10 cellular contexts compared by ENCODE assay signal in the genomic region with DNA sequence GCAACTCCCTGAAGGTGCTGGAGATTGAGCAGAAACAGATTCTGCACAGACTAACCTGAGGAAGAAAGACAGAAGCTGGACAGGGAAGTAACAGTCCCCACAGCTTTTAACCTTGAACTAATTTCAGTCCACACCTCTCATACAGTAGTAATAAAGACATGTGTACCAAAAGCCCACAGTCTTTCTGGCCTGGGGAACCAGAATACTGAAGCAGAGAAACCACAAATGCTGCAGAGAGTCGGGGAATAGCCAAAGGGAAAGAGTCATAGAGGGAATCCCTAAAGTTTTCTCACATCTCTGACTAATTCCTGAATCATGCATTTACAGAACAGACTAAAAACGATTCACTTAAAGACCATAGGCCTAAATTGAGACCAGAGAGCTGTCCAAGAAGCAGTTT.
DNase-seq lines count a peak whose midpoint lies in the region; ATAC-seq, FAIRE-seq and TF ChIP-seq lines count a peak whose summit lies in the region.
"Had no signal": no experiment of that assay in that cellular context is flagged by ENCODE, and none has a peak within 500 bp of the region (broad histone marks: within the 10 kb centered on the region; RNA-seq: fewer than 3 reads in every experiment).

No MANE protein-coding gene starts in this region.

- no peak overlapping the region for H2AFZ ChIP-seq in smooth muscle cell (ENCODE audit: low read depth)

- POLR2A ChIA-PET in WTC11 (lab: Charles Lee), result no interaction called here

- peaks cover 21% of the 10 kb centered on the region for H3K27me3 Mint-ChIP-seq in stimulated activated naive CD8-positive, alpha-beta T cell treated with anti-CD3 and anti-CD28 coated beads, Interleukin-15, amount 100 ng/mL, for 72 hours
- H3K27me3 Mint-ChIP-seq in WTC11 (ENCODE audit: low read depth) (no peaks in the 10 kb centered on the region), CD14-positive monocyte (ENCODE audit: low read depth in 3 of 3) (peaks cover 0 to 1% (median 0%) of the 10 kb centered on the region in 3 donors)

- TF ChIP-seq CTCF in bronchial epithelial cell (IDR thresholded peaks at IDR 0.05; ENCODE audit: insufficient read depth, low read length, severe bottlenecking), result no peak
- TF ChIP-seq CTCF in smooth muscle cell (IDR thresholded peaks at IDR 0.05; ENCODE audit: borderline replicate concordance, insufficient read depth, poor library complexity, severe bottlenecking), result no peak
- TF ChIP-seq CTCF in WTC11 (IDR thresholded peaks at IDR 0.05), result no peak
- no peak for TF ChIP-seq CTCF in CD14-positive monocyte (IDR thresholded peaks at IDR 0.05)

- peak overlapping the region; percentile 71 for H3K27ac ChIP-seq in smooth muscle cell (ENCODE audit: low read depth)
- H3K27ac ChIP-seq: ovary had no signal

- 3% methylated on average over 2 of the region's 2 CpGs for WGBS in smooth muscle cell (ENCODE audit: low lambda C conversion rate)

- H3K27me3 ChIP-seq in bronchial epithelial cell (ENCODE audit: control insufficient read depth, insufficient read depth, low read length), result no peaks in the 10 kb centered on the region
- H3K27me3 ChIP-seq in smooth muscle cell (ENCODE audit: low read depth), result no peaks in the 10 kb centered on the region
- H3K27me3 ChIP-seq: ovary had no signal

- no peaks in the 10 kb centered on the region for H3K79me2 ChIP-seq in smooth muscle cell (ENCODE audit: low read depth)

- no peaks in the 10 kb centered on the region for H3K36me3 ChIP-seq in bronchial epithelial cell (ENCODE audit: control insufficient read depth, insufficient read depth, low read length)
- H3K36me3 ChIP-seq in smooth muscle cell (ENCODE audit: low read depth), result no peaks in the 10 kb centered on the region
- H3K36me3 ChIP-seq: ovary had no signal

- H3K4me1 ChIP-seq in smooth muscle cell (ENCODE audit: low read depth), result no peaks in the 10 kb centered on the region

- H3K4me3 ChIP-seq in bronchial epithelial cell (ENCODE audit: low read depth, low read length), result no peak overlapping the region
- H3K4me3 ChIP-seq in smooth muscle cell, result no peak overlapping the region
- H3K4me3 ChIP-seq: ovary had no signal

- intact Hi-C loops in CD14-positive monocyte (cut with micrococcal nuclease), result no loop called here

- peak; percentile 78 for ATAC-seq in HG03354 (IDR thresholded peaks at IDR 0.05; ENCODE audit: poor library complexity, severe bottlenecking, unreplicated experiment)
- ATAC-seq in stimulated activated naive CD8-positive, alpha-beta T cell treated with anti-CD3 and anti-CD28 coated beads, Interleukin-15, amount 100 ng/mL, for 72 hours, result no peak
- ATAC-seq in WTC11, result no peak

- no peak overlapping the region for H3K9ac ChIP-seq in smooth muscle cell (ENCODE audit: low read depth)

- no peak overlapping the region for H3K4me3 Mint-ChIP-seq in stimulated activated naive CD8-positive, alpha-beta T cell treated with anti-CD3 and anti-CD28 coated beads, Interleukin-15, amount 100 ng/mL, for 72 hours
- H3K4me3 Mint-ChIP-seq in WTC11 (no peak overlapping the region), CD14-positive monocyte (no peak overlapping the region)

- CTCF ChIA-PET in WTC11 (lab: Charles Lee), result no interaction called here

- DNase-seq in GM19239 (ENCODE audit: insufficient read length, low spot score) (no peak), bronchial epithelial cell (ENCODE audit: low read depth) (peak; percentile 92), smooth muscle cell (lab: John Stamatoyannopoulos, UW; ENCODE audit: unreplicated experiment) (no peak), HuH-7 (ENCODE audit: low spot score) (no peak), WTC11 (ENCODE audit: low spot score) (no peak), CD14-positive monocyte (ENCODE audit: low spot score) (no peak)
- no peak for DNase-seq in stimulated activated naive CD8-positive, alpha-beta T cell treated with anti-CD3 and anti-CD28 coated beads, Interleukin-15, amount 100 ng/mL, for 72 hours
- DNase-seq: activated effector memory CD4-positive, alpha-beta T cell treated with anti-CD3 and anti-CD28 coated beads, Interleukin-2, amount 50 U/mL, for 16 hours; ovary had no signal

- no peaks in the 10 kb centered on the region for H3K4me1 Mint-ChIP-seq in stimulated activated naive CD8-positive, alpha-beta T cell treated with anti-CD3 and anti-CD28 coated beads, Interleukin-15, amount 100 ng/mL, for 72 hours
- H3K4me1 Mint-ChIP-seq in WTC11 (peaks cover 9% of the 10 kb centered on the region), CD14-positive monocyte (no peaks in the 10 kb centered on the region)

- H3K27ac Mint-ChIP-seq in stimulated activated naive CD8-positive, alpha-beta T cell treated with anti-CD3 and anti-CD28 coated beads, Interleukin-15, amount 100 ng/mL, for 72 hours, result no peak overlapping the region
- H3K27ac Mint-ChIP-seq in WTC11, result no peak overlapping the region
- no peak overlapping the region for H3K27ac Mint-ChIP-seq in CD14-positive monocyte

- H3F3A ChIP-seq in smooth muscle cell (ENCODE audit: low read depth), result peaks cover 11% of the 10 kb centered on the region

- H4K20me1 ChIP-seq in smooth muscle cell (ENCODE audit: low read depth), result no peaks in the 10 kb centered on the region

- FAIRE-seq in GM19239 (lab: Jason Lieb, UNC), result peak; percentile 4
- no peak for FAIRE-seq in bronchial epithelial cell (lab: Jason Lieb, UNC)

- H3K9me3 Mint-ChIP-seq in stimulated activated naive CD8-positive, alpha-beta T cell treated with anti-CD3 and anti-CD28 coated beads, Interleukin-15, amount 100 ng/mL, for 72 hours, result no peaks in the 10 kb centered on the region
- H3K9me3 Mint-ChIP-seq in WTC11, result peaks cover 19% of the 10 kb centered on the region
- peaks cover 0 to 10% (median 0%) of the 10 kb centered on the region in 7 donors for H3K9me3 Mint-ChIP-seq in CD14-positive monocyte

- peak overlapping the region; percentile 47 for H3K4me2 ChIP-seq in smooth muscle cell

- H3K36me3 Mint-ChIP-seq in WTC11 (peaks cover 14% of the 10 kb centered on the region), CD14-positive monocyte (no peaks in the 10 kb centered on the region)

- H3K9me3 ChIP-seq in smooth muscle cell (replicated peaks; ENCODE audit: low read depth), result no peaks in the 10 kb centered on the region
- H3K9me3 ChIP-seq: ovary had no signal

TF ChIP-seq in WTC11, 78 proteins besides CTCF, POLR2A, EP300 and RAD21:
- no peak for TF ChIP-seq TEAD4 (CRISPR knock-in tag; IDR thresholded peaks at IDR 0.05)
- TF ChIP-seq, protein P1, sequence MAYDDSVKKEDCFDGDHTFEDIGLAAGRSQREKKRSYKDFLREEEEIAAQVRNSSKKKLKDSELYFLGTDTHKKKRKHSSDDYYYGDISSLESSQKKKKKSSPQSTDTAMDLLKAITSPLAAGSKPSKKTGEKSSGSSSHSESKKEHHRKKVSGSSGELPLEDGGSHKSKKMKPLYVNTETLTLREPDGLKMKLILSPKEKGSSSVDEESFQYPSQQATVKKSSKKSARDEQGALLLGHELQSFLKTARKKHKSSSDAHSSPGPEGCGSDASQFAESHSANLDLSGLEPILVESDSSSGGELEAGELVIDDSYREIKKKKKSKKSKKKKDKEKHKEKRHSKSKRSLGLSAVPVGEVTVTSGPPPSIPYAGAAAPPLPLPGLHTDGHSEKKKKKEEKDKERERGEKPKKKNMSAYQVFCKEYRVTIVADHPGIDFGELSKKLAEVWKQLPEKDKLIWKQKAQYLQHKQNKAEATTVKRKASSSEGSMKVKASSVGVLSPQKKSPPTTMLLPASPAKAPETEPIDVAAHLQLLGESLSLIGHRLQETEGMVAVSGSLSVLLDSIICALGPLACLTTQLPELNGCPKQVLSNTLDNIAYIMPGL (CRISPR knock-in tag; IDR thresholded peaks at IDR 0.05), result no peak
